In genomic region chr9:33510264-33511183, GRCh38 we compare ENCODE assay signal across 8 cellular contexts. TPM values are rescaled to one million over a fixed set of nuclear protein-coding genes. Genes with fewer than 3 reads are reported as not detected.
DNase-seq lines count a peak whose midpoint lies in the region; TF ChIP-seq lines count a peak whose summit lies in the region.

No MANE protein-coding gene starts in this region.

- H2AFZ ChIP-seq in neuron (ENCODE audit: low read depth, low read length): peak overlapping the region; percentile 79

- H3K27me3 Mint-ChIP-seq in glutamatergic neuron (ENCODE audit: unreplicated experiment): peaks cover 7% of the 10 kb centered on the region

- H3K4me3 ChIP-seq in HUES6 (ENCODE audit: low read depth, low read length): peak overlapping the region; percentile 86
- H3K4me3 ChIP-seq in adipocyte (ENCODE audit: low read length): peak overlapping the region; percentile 91
- peak overlapping the region; percentile 73 for H3K4me3 ChIP-seq in neuron (ENCODE audit: low read length)
- peak overlapping the region; percentile 34 for H3K4me3 ChIP-seq in urinary bladder (ENCODE audit: low read depth, low read length)

- H3K9me3 Mint-ChIP-seq in glutamatergic neuron (ENCODE audit: unreplicated experiment): peaks cover 6% of the 10 kb centered on the region

- POLR2A ChIA-PET in RWPE1 (lab: Yijun Ruan, JAX; ENCODE audit: low non-redundant PET): no interaction called here

- no peak for TF ChIP-seq CTCF in RWPE1 (conservative IDR thresholded peaks at IDR 0.05; ENCODE audit: low read depth)
- no peak for TF ChIP-seq CTCF in glutamatergic neuron (IDR thresholded peaks at IDR 0.05; ENCODE audit: partially characterized antibody, unreplicated experiment)

- H3K9ac ChIP-seq in HUES6 (ENCODE audit: low read length) (peak overlapping the region; percentile 92), adipocyte (ENCODE audit: low read length) (peak overlapping the region; percentile 97)

- CTCF ChIA-PET in RWPE1 (lab: Yijun Ruan, JAX): interaction anchor here (0.7 kb wide), 2 partner anchors 9 to 22 kb away, joined by 3 read pairs; no protein-coding TSS in a partner anchor

- 7% methylated on average over 32 of the region's 32 CpGs for WGBS in urinary bladder

- H3K9me3 ChIP-seq in HUES6 (ENCODE audit: control insufficient read depth, insufficient read depth, low read depth, low read length): peaks cover 4% of the 10 kb centered on the region; the same call in 1 of the 2 replicates
- no peaks in the 10 kb centered on the region for H3K9me3 ChIP-seq in adipocyte (ENCODE audit: control insufficient read depth, low read length)
- H3K9me3 ChIP-seq in neuron (ENCODE audit: low read length): no peaks in the 10 kb centered on the region

- H3K36me3 Mint-ChIP-seq in glutamatergic neuron (ENCODE audit: unreplicated experiment): peaks cover 9% of the 10 kb centered on the region

- DNase-seq in GM03348 (ENCODE audit: low spot score): peak; percentile 61
- DNase-seq in RWPE1 (ENCODE audit: low spot score): peak; percentile 31
- DNase-seq in adipocyte (ENCODE audit: low read depth): peak; percentile 80
- peak; percentile 67 for DNase-seq in glutamatergic neuron
- DNase-seq in NCI-H187 treated with DMSO at 0.1 percent for 48 hours (lab: John Stamatoyannopoulos, UW): no peak

- peak overlapping the region; percentile 97 for H3K4me3 Mint-ChIP-seq in glutamatergic neuron (ENCODE audit: unreplicated experiment)

- H3K27ac ChIP-seq in HUES6 (ENCODE audit: low read depth, low read length): peak overlapping the region; percentile 55; the same call in 1 of the 2 replicates
- H3K27ac ChIP-seq in RWPE1: peak overlapping the region; percentile 75
- peak overlapping the region; percentile 85 for H3K27ac ChIP-seq in urinary bladder (ENCODE audit: low read depth)

- peak overlapping the region; percentile 94 for H3K27ac Mint-ChIP-seq in glutamatergic neuron (ENCODE audit: unreplicated experiment)

- peaks cover 9% of the 10 kb centered on the region; the same call in 1 of the 2 replicates for H3K4me1 ChIP-seq in HUES6 (ENCODE audit: control insufficient read depth, insufficient read depth, low read length)
- peaks cover 18% of the 10 kb centered on the region for H3K4me1 ChIP-seq in adipocyte (ENCODE audit: control insufficient read depth, insufficient read depth, low read length)
- H3K4me1 ChIP-seq in neuron (ENCODE audit: insufficient read depth, low read length): peaks cover 3% of the 10 kb centered on the region
- H3K4me1 ChIP-seq in urinary bladder (ENCODE audit: insufficient read depth): no peaks in the 10 kb centered on the region

- no peaks in the 10 kb centered on the region for H3K4me1 Mint-ChIP-seq in glutamatergic neuron (ENCODE audit: low read depth, unreplicated experiment)

- H3K27me3 ChIP-seq in HUES6 (ENCODE audit: control insufficient read depth, insufficient read depth, low read length) (no peaks in the 10 kb centered on the region), adipocyte (replicated peaks; ENCODE audit: control insufficient read depth, insufficient read depth, low read length) (no peaks in the 10 kb centered on the region), neuron (ENCODE audit: insufficient read depth, low read length) (no peaks in the 10 kb centered on the region)

- H3K36me3 ChIP-seq in HUES6 (ENCODE audit: control insufficient read depth, insufficient read depth, low read length): no peaks in the 10 kb centered on the region
- no peaks in the 10 kb centered on the region for H3K36me3 ChIP-seq in adipocyte (ENCODE audit: control insufficient read depth, insufficient read depth, low read length, severe bottlenecking)
- no peaks in the 10 kb centered on the region for H3K36me3 ChIP-seq in neuron (ENCODE audit: insufficient read depth, low read length)
- H3K36me3 ChIP-seq in urinary bladder (ENCODE audit: insufficient read depth): no peaks in the 10 kb centered on the region

RNA-seq across cellular contexts. Expression of gene ANKRD18B, which starts 13.5 kb away (rescaled TPM):
- 5.0 TPM for total RNA-seq in glutamatergic neuron (ENCODE audit: unreplicated experiment)
- 7.1 TPM for total RNA-seq in urinary bladder
- 0.43 TPM for polyA plus RNA-seq in urinary bladder

RNA-seq across cellular contexts. Expression of gene NOL6, which starts 36.8 kb away (rescaled TPM):
- total RNA-seq in glutamatergic neuron (ENCODE audit: unreplicated experiment) (25.6 TPM), urinary bladder (17.3 TPM)
- 23.1 TPM for polyA plus RNA-seq in urinary bladder

Comparison
In these comparisons a context has a peak if more than half of its experiments do, and no peak if none do; other contexts are left out.
1. H3K4me3 ChIP-seq: peak in every context shown above with its lines; median percentile 91 in adipocyte; 86 in HUES6; 73 in neuron; 34 in urinary bladder.